In the genomic region with DNA sequence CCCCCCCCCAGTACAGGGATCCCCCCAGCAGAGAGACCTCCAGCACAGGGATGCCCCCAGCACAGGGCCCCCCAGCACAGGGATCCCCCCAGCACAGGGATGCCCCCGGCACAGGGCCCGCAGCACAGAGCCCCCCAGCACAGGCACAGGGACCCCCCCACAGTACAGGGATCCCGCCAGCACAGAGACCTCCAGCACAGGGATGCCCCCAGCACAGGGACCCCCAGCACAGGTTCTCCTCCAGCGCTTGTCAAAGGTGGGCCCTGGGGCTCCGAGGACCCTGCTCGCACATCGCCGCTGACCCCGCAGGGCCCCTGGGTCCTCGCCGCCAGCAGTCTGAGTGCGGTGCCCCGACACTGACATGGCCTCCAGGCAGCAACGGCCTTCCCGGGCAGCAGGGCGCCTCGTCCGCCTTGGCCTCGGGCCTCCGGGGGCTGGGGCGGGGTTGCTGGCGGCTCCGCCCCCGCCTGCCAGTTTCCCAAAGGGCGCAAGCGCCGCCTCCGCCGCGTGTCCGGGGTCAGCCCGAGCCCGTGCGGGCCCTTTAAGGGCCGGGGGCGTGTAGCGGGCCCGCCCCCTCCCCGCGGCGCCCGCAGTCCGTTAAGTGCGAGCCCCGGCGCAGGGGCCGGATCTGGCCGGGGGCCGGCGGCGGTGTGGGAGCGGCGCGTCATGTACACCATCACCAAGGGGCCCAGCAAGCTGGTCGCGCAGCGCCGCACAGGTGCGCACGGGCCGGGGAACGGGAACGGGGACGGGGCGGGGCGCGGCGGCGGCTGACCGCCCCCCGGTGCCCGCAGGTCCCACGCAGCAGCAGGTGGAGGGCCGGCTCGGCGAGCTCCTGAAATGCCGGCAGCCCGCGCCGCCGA, we compare ENCODE assay signal across 1 cellular context.
TF ChIP-seq lines count a peak whose summit lies in the region.

A gene with protein sequence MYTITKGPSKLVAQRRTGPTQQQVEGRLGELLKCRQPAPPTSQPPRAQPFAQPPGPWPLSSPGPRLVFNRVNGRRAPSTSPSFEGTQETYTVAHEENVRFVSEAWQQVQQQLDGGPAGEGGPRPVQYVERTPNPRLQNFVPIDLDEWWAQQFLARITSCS (plus strand): TSS at position 503 of the 863 bp plus-strand sequence. CDS start 164 bp downstream, at position 667.

TF ChIP-seq in HepG2, 621 proteins besides CTCF, POLR2A, EP300 and RAD21 (continued from another document and continues in another):
- TF ChIP-seq TSC22D2 (CRISPR knock-in tag; IDR thresholded peaks at IDR 0.05; ENCODE audit: borderline replicate concordance) (peak; percentile 26; the same call in 1 of the 2 replicates), ZNF318 (CRISPR knock-in tag; IDR thresholded peaks at IDR 0.05) (no peak), XBP1 (CRISPR knock-in tag; IDR thresholded peaks at IDR 0.05) (no peak), GLI4 (CRISPR knock-in tag; IDR thresholded peaks at IDR 0.05; ENCODE audit: borderline replicate concordance) (no peak), CC2D1A (CRISPR knock-in tag; IDR thresholded peaks at IDR 0.05) (no peak), ZMYM3 (CRISPR knock-in tag; IDR thresholded peaks at IDR 0.05) (peak; percentile 55; the same call in 1 of the 2 replicates), ZNF674 (CRISPR knock-in tag; IDR thresholded peaks at IDR 0.05; ENCODE audit: low read depth) (no peak), ZSCAN20 (CRISPR knock-in tag; IDR thresholded peaks at IDR 0.05; ENCODE audit: borderline replicate concordance) (no peak), ZBTB7B (CRISPR knock-in tag; IDR thresholded peaks at IDR 0.05) (no peak), NCOA2 (CRISPR knock-in tag; IDR thresholded peaks at IDR 0.05) (no peak), SMAD3 (CRISPR knock-in tag; IDR thresholded peaks at IDR 0.05) (no peak; the same call in 1 of the 2 replicates), MEIS1 (CRISPR knock-in tag; IDR thresholded peaks at IDR 0.05; ENCODE audit: borderline replicate concordance) (no peak; the same call in 1 of the 2 replicates), THAP7 (CRISPR knock-in tag; IDR thresholded peaks at IDR 0.05) (peak; percentile 5; the same call in 1 of the 2 replicates), ZBTB7A (CRISPR knock-in tag; IDR thresholded peaks at IDR 0.05) (no peak), KDM4B (CRISPR knock-in tag; IDR thresholded peaks at IDR 0.05) (no peak), HNRNPL (IDR thresholded peaks at IDR 0.05; ENCODE audit: low read depth, low read length) (no peak), HDAC1 (CRISPR knock-in tag; IDR thresholded peaks at IDR 0.05) (0 out of 2 replicates have a peak, but pooled peaks have one; percentile 36), MAFK (conservative IDR thresholded peaks at IDR 0.05 in 1 of 2, IDR thresholded peaks at IDR 0.05 in 1 of 2; ENCODE audit: low read length in 2 of 2) (no peak), SKIL (CRISPR knock-in tag; IDR thresholded peaks at IDR 0.05; ENCODE audit: borderline replicate concordance) (no peak), ZNF136 (CRISPR knock-in tag; IDR thresholded peaks at IDR 0.05; ENCODE audit: low read depth) (no peak), THYN1 (CRISPR knock-in tag; IDR thresholded peaks at IDR 0.05; ENCODE audit: borderline replicate concordance, low read depth) (no peak), ZNF367 (CRISPR knock-in tag; IDR thresholded peaks at IDR 0.05; ENCODE audit: borderline replicate concordance) (no peak), ZNF766 (CRISPR knock-in tag; IDR thresholded peaks at IDR 0.05; ENCODE audit: borderline replicate concordance) (no peak), PAF1 (CRISPR knock-in tag; IDR thresholded peaks at IDR 0.05) (no peak), ZNF256 (CRISPR knock-in tag; conservative IDR thresholded peaks at IDR 0.05) (no peak), NR3C1 (CRISPR knock-in tag; IDR thresholded peaks at IDR 0.05) (no peak), SP140L (CRISPR knock-in tag; IDR thresholded peaks at IDR 0.05; ENCODE audit: borderline replicate concordance) (no peak), ZKSCAN1 (IDR thresholded peaks at IDR 0.05; ENCODE audit: low read length) (no peak)
- TF ChIP-seq, protein P1, sequence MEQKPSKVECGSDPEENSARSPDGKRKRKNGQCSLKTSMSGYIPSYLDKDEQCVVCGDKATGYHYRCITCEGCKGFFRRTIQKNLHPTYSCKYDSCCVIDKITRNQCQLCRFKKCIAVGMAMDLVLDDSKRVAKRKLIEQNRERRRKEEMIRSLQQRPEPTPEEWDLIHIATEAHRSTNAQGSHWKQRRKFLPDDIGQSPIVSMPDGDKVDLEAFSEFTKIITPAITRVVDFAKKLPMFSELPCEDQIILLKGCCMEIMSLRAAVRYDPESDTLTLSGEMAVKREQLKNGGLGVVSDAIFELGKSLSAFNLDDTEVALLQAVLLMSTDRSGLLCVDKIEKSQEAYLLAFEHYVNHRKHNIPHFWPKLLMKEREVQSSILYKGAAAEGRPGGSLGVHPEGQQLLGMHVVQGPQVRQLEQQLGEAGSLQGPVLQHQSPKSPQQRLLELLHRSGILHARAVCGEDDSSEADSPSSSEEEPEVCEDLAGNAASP (CRISPR knock-in tag; IDR thresholded peaks at IDR 0.05; ENCODE audit: borderline replicate concordance): no peak
- TF ChIP-seq, protein P2, sequence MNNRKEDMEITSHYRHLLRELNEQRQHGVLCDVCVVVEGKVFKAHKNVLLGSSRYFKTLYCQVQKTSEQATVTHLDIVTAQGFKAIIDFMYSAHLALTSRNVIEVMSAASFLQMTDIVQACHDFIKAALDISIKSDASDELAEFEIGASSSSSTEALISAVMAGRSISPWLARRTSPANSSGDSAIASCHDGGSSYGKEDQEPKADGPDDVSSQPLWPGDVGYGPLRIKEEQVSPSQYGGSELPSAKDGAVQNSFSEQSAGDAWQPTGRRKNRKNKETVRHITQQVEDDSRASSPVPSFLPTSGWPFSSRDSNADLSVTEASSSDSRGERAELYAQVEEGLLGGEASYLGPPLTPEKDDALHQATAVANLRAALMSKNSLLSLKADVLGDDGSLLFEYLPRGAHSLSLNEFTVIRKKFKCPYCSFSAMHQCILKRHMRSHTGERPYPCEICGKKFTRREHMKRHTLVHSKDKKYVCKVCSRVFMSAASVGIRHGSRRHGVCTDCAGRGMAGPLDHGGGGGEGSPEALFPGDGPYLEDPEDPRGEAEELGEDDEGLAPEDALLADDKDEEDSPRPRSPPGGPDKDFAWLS (CRISPR knock-in tag; IDR thresholded peaks at IDR 0.05; ENCODE audit: borderline replicate concordance): no peak
- TF ChIP-seq, protein P3, sequence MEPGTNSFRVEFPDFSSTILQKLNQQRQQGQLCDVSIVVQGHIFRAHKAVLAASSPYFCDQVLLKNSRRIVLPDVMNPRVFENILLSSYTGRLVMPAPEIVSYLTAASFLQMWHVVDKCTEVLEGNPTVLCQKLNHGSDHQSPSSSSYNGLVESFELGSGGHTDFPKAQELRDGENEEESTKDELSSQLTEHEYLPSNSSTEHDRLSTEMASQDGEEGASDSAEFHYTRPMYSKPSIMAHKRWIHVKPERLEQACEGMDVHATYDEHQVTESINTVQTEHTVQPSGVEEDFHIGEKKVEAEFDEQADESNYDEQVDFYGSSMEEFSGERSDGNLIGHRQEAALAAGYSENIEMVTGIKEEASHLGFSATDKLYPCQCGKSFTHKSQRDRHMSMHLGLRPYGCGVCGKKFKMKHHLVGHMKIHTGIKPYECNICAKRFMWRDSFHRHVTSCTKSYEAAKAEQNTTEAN (CRISPR knock-in tag; conservative IDR thresholded peaks at IDR 0.05): peak; percentile 68; the same call in 1 of the 2 replicates
- TF ChIP-seq, protein P4, sequence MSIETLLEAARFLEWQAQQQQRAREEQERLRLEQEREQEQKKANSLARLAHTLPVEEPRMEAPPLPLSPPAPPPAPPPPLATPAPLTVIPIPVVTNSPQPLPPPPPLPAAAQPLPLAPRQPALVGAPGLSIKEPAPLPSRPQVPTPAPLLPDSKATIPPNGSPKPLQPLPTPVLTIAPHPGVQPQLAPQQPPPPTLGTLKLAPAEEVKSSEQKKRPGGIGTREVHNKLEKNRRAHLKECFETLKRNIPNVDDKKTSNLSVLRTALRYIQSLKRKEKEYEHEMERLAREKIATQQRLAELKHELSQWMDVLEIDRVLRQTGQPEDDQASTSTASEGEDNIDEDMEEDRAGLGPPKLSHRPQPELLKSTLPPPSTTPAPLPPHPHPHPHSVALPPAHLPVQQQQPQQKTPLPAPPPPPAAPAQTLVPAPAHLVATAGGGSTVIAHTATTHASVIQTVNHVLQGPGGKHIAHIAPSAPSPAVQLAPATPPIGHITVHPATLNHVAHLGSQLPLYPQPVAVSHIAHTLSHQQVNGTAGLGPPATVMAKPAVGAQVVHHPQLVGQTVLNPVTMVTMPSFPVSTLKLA (IDR thresholded peaks at IDR 0.05): no peak
- TF ChIP-seq, protein P5, sequence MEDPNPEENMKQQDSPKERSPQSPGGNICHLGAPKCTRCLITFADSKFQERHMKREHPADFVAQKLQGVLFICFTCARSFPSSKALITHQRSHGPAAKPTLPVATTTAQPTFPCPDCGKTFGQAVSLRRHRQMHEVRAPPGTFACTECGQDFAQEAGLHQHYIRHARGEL (CRISPR knock-in tag; IDR thresholded peaks at IDR 0.05): peak; percentile 66; the same call in 1 of the 2 replicates
- TF ChIP-seq, protein P6, sequence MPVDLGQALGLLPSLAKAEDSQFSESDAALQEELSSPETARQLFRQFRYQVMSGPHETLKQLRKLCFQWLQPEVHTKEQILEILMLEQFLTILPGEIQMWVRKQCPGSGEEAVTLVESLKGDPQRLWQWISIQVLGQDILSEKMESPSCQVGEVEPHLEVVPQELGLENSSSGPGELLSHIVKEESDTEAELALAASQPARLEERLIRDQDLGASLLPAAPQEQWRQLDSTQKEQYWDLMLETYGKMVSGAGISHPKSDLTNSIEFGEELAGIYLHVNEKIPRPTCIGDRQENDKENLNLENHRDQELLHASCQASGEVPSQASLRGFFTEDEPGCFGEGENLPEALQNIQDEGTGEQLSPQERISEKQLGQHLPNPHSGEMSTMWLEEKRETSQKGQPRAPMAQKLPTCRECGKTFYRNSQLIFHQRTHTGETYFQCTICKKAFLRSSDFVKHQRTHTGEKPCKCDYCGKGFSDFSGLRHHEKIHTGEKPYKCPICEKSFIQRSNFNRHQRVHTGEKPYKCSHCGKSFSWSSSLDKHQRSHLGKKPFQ (CRISPR knock-in tag; IDR thresholded peaks at IDR 0.05; ENCODE audit: insufficient replicate concordance): no peak
